In genomic region chr11:72828081-72828567, GRCh38 we compare ENCODE assay signal across 10 cellular contexts. TPM values are rescaled to one million over a fixed set of nuclear protein-coding genes. Genes with fewer than 3 reads are reported as not detected.
DNase-seq lines count a peak whose midpoint lies in the region; ATAC-seq, FAIRE-seq and TF ChIP-seq lines count a peak whose summit lies in the region.
"Had no signal": no experiment of that assay in that cellular context is flagged by ENCODE, and none has a peak within 500 bp of the region (broad histone marks: within the 10 kb centered on the region; RNA-seq: fewer than 3 reads in every experiment).

No MANE protein-coding gene starts in this region.

- H3K4me3 ChIP-seq in mucosa of descending colon, result no peak overlapping the region

- no peak for TF ChIP-seq POLR2A in H54 (IDR thresholded peaks at IDR 0.05; ENCODE audit: low read depth, low read length)

- DNase-seq in AG20443 (ENCODE audit: low spot score), result peak; percentile 62
- DNase-seq in H54 (ENCODE audit: insufficient read length, low spot score), result peak; percentile 76
- no peak for DNase-seq in activated naive CD8-positive, alpha-beta T cell treated with anti-CD3 and anti-CD28 coated beads, Interleukin-2, amount 10 ng/mL, durations not matched to agents 7 days and 5 days
- no peak for DNase-seq in naive B cell
- DNase-seq in hypothalamus (lab: John Stamatoyannopoulos, UW), result no peak
- no peak for DNase-seq in mucosa of descending colon
- no peak for DNase-seq in putamen (ENCODE audit: low spot score)
- DNase-seq: activated CD4-positive, alpha-beta T cell treated with anti-CD3 and anti-CD28 coated beads for 1 hour; NCI-H2171 treated with DMSO at 0.1 percent for 48 hours had no signal

- no peaks in the 10 kb centered on the region for H3K36me3 ChIP-seq in mucosa of descending colon (ENCODE audit: low read depth)

- intact Hi-C loops in mucosa of descending colon (cut with DNase I, micrococcal nuclease), result no loop called here

- H3K9me3 ChIP-seq in mucosa of descending colon, result no peaks in the 10 kb centered on the region

- TF ChIP-seq CTCF in mucosa of descending colon (IDR thresholded peaks at IDR 0.05), result no peak

- no peak overlapping the region for H3K4me3 Mint-ChIP-seq in activated naive CD8-positive, alpha-beta T cell treated with anti-CD3 and anti-CD28 coated beads, Interleukin-2, amount 10 ng/mL, durations not matched to agents 7 days and 5 days
- peak overlapping the region in 2 of 8 donors; percentile 9 to 49 for H3K4me3 Mint-ChIP-seq in naive B cell

- FAIRE-seq in H54 (lab: Jason Lieb, UNC), result no peak

- peak overlapping the region; percentile 38 for H3K27ac Mint-ChIP-seq in activated naive CD8-positive, alpha-beta T cell treated with anti-CD3 and anti-CD28 coated beads, Interleukin-2, amount 10 ng/mL, durations not matched to agents 7 days and 5 days
- H3K27ac Mint-ChIP-seq in naive B cell, result peak overlapping the region; percentile 61 to 92 (median 85)

- peaks cover 16% of the 10 kb centered on the region for H3K36me3 Mint-ChIP-seq in activated naive CD8-positive, alpha-beta T cell treated with anti-CD3 and anti-CD28 coated beads, Interleukin-2, amount 10 ng/mL, durations not matched to agents 7 days and 5 days
- H3K36me3 Mint-ChIP-seq in naive B cell, result peaks cover 0 to 5% of the 10 kb centered on the region in 2 donors

- peaks cover 8% of the 10 kb centered on the region for H3K4me1 ChIP-seq in mucosa of descending colon (ENCODE audit: low read depth)

- POLR2A ChIA-PET in activated naive CD8-positive, alpha-beta T cell treated with anti-CD3 and anti-CD28 coated beads, Interleukin-2, amount 10 ng/mL, durations not matched to agents 7 days and 5 days (lab: Charles Lee), result interaction anchor here (0.8 to 1.4 kb wide), 3 partner anchors 13 to 321 kb away, joined by 3 to 10 read pairs (median 4); no protein-coding TSS in a partner anchor

- H3K27me3 Mint-ChIP-seq in activated naive CD8-positive, alpha-beta T cell treated with anti-CD3 and anti-CD28 coated beads, Interleukin-2, amount 10 ng/mL, durations not matched to agents 7 days and 5 days, result no peaks in the 10 kb centered on the region
- H3K27me3 Mint-ChIP-seq in naive B cell, result no peaks in the 10 kb centered on the region

- ATAC-seq in activated naive CD8-positive, alpha-beta T cell treated with anti-CD3 and anti-CD28 coated beads, Interleukin-2, amount 10 ng/mL, durations not matched to agents 7 days and 5 days (ENCODE audit: low read depth), result no peak
- ATAC-seq in naive B cell (ENCODE audit: low read depth in 2 of 2), result no peak
- ATAC-seq in mucosa of descending colon, result no peak
- no peak for ATAC-seq in GM21737 (IDR thresholded peaks at IDR 0.05; ENCODE audit: unreplicated experiment)

- no peaks in the 10 kb centered on the region for H3K9me3 Mint-ChIP-seq in activated naive CD8-positive, alpha-beta T cell treated with anti-CD3 and anti-CD28 coated beads, Interleukin-2, amount 10 ng/mL, durations not matched to agents 7 days and 5 days
- H3K9me3 Mint-ChIP-seq in naive B cell, result no peaks in the 10 kb centered on the region

- peaks cover 12% of the 10 kb centered on the region for H3K4me1 Mint-ChIP-seq in activated naive CD8-positive, alpha-beta T cell treated with anti-CD3 and anti-CD28 coated beads, Interleukin-2, amount 10 ng/mL, durations not matched to agents 7 days and 5 days
- H3K4me1 Mint-ChIP-seq in naive B cell, result peaks cover 49 to 62% (median 56%) of the 10 kb centered on the region in 3 donors

RNA-seq across cellular contexts. Expression of gene ATG16L2, which starts 13.9 kb away (rescaled TPM):
- total RNA-seq in activated naive CD8-positive, alpha-beta T cell treated with anti-CD3 and anti-CD28 coated beads, Interleukin-2, amount 10 ng/mL, durations not matched to agents 7 days and 5 days, result 100 to 1,000 TPM; 159 to 163 TPM
- polyA plus RNA-seq in naive B cell (ENCODE audit: low read depth in 6 of 6), result 10 to 100 TPM; 19.1 to 35.5 (median 21.3) TPM
- 10 to 100 TPM; 37.7 to 64.3 (median 52.5) TPM for total RNA-seq in mucosa of descending colon

RNA-seq across cellular contexts. Expression of gene STARD10, which starts 34.3 kb away (rescaled TPM):
- total RNA-seq in activated naive CD8-positive, alpha-beta T cell treated with anti-CD3 and anti-CD28 coated beads, Interleukin-2, amount 10 ng/mL, durations not matched to agents 7 days and 5 days, result 1 to 10 TPM; 7.8 to 8.0 TPM
- 10 to 100 TPM; 24.3 to 39.2 (median 30.7) TPM for polyA plus RNA-seq in naive B cell (ENCODE audit: low read depth in 6 of 6)
- 100 to 1,000 TPM; 177 to 472 (median 306) TPM for total RNA-seq in mucosa of descending colon

Comparison
In these comparisons a context has a peak if more than half of its experiments do, and no peak if none do; other contexts are left out.
1. DNase-seq: peak in AG20443 (single experiment) and H54 (single experiment); none in activated naive CD8-positive, alpha-beta T cell treated with anti-CD3 and anti-CD28 coated beads, Interleukin-2, amount 10 ng/mL, durations not matched to agents 7 days and 5 days (single experiment), naive B cell (single experiment), hypothalamus (0 of 51), mucosa of descending colon (0 of 3) and putamen (single experiment).
2. RNA of gene STARD10, which starts 34.3 kb away (total RNA-seq): 177 to 472 TPM in mucosa of descending colon; 7.8 to 8.0 TPM in activated naive CD8-positive, alpha-beta T cell treated with anti-CD3 and anti-CD28 coated beads, Interleukin-2, amount 10 ng/mL, durations not matched to agents 7 days and 5 days; every median in the first group is over 10 times any median in the second.